In genomic region chr15:70025413-70026296, GRCh38 we compare ENCODE assay signal across 19 cellular contexts.
DNase-seq lines count a peak whose midpoint lies in the region; ATAC-seq and TF ChIP-seq lines count a peak whose summit lies in the region.
"Had no signal": no experiment of that assay in that cellular context is flagged by ENCODE, and none has a peak within 500 bp of the region (broad histone marks: within the 10 kb centered on the region; RNA-seq: fewer than 3 reads in every experiment).

No MANE protein-coding gene starts in this region.

- no peak overlapping the region for H3K4me3 Mint-ChIP-seq in neural progenitor cell
- H3K4me3 Mint-ChIP-seq: activated CD8-positive, alpha-beta T cell treated with anti-CD3 and anti-CD28 coated beads for 36 hours; immature natural killer cell had no signal

- H3K9me3 ChIP-seq in left ventricle myocardium inferior (replicated peaks) (no peaks in the 10 kb centered on the region), adipocyte (ENCODE audit: control insufficient read depth, low read length) (no peaks in the 10 kb centered on the region), neural progenitor cell (ENCODE audit: low read depth) (no peaks in the 10 kb centered on the region), gastroesophageal sphincter (no peaks in the 10 kb centered on the region)
- H3K9me3 ChIP-seq: upper lobe of left lung had no signal

- peaks cover 7% of the 10 kb centered on the region for H3K9me3 Mint-ChIP-seq in neural progenitor cell
- H3K9me3 Mint-ChIP-seq: activated CD8-positive, alpha-beta T cell treated with anti-CD3 and anti-CD28 coated beads for 36 hours; immature natural killer cell had no signal

- intact Hi-C loops in cardiac septum (cut with DNase I) (no loop called here), left ventricle myocardium inferior (cut with micrococcal nuclease) (no loop called here)

- H3K27me3 ChIP-seq in left ventricle myocardium inferior (ENCODE audit: low read depth) (peaks cover 69% of the 10 kb centered on the region), adipocyte (replicated peaks; ENCODE audit: control insufficient read depth, insufficient read depth, low read length) (peaks cover 28% of the 10 kb centered on the region), neural progenitor cell (no peaks in the 10 kb centered on the region), gastroesophageal sphincter (no peaks in the 10 kb centered on the region)
- H3K27me3 ChIP-seq: upper lobe of left lung had no signal

- H3K4me3 ChIP-seq in left ventricle myocardium inferior = no peak overlapping the region
- no peak overlapping the region for H3K4me3 ChIP-seq in adipocyte (ENCODE audit: low read length)
- no peak overlapping the region for H3K4me3 ChIP-seq in neural progenitor cell
- H3K4me3 ChIP-seq in gastroesophageal sphincter = no peak overlapping the region
- H3K4me3 ChIP-seq: upper lobe of left lung had no signal

- no peaks in the 10 kb centered on the region for H4K20me1 ChIP-seq in neural progenitor cell (ENCODE audit: low read depth)

- TF ChIP-seq POLR2A in gastroesophageal sphincter (IDR thresholded peaks at IDR 0.05) = no peak

- DNase-seq in cardiac septum (ENCODE audit: low spot score) = peak; percentile 67
- DNase-seq in left ventricle myocardium inferior = no peak
- no peak for DNase-seq in adipocyte (ENCODE audit: low read depth)
- DNase-seq in neural progenitor cell (ENCODE audit: low spot score) = no peak
- no peak for DNase-seq in NCI-H146 (lab: John Stamatoyannopoulos, UW)
- DNase-seq: activated CD8-positive, alpha-beta T cell treated with anti-CD3 and anti-CD28 coated beads for 36 hours; glutamatergic neuron; immature natural killer cell; Karpas-422; NCI-H1436 treated with DMSO at 0.1 percent for 48 hours; NCI-H510A; PC-3; stimulated activated CD4-positive, alpha-beta T cell treated with anti-CD3 and anti-CD28 coated beads, Interleukin-4, amount 100 ng/mL, for 4 hours had no signal

- no peak overlapping the region for H3K4me2 ChIP-seq in neural progenitor cell

- TF ChIP-seq EP300 in gastroesophageal sphincter (IDR thresholded peaks at IDR 0.05) = no peak

- H2AFZ ChIP-seq in neural progenitor cell (replicated peaks) = no peak overlapping the region

- H3K79me2 ChIP-seq in neural progenitor cell (ENCODE audit: low read depth) = no peaks in the 10 kb centered on the region

- H3K27ac ChIP-seq in left ventricle myocardium inferior (replicated peaks) (no peak overlapping the region), neural progenitor cell (no peak overlapping the region), gastroesophageal sphincter (no peak overlapping the region)
- H3K27ac ChIP-seq: HL-60, upper lobe of left lung had no signal

- no peak for TF ChIP-seq CTCF in left ventricle myocardium inferior (IDR thresholded peaks at IDR 0.05; ENCODE audit: borderline replicate concordance)
- no peak for TF ChIP-seq CTCF in neural progenitor cell (IDR thresholded peaks at IDR 0.05)
- TF ChIP-seq CTCF in gastroesophageal sphincter (IDR thresholded peaks at IDR 0.05) = no peak

- WGBS in gastroesophageal sphincter (ENCODE audit: low coverage in 1 of 2), 2 donors = 73% methylated on average over 4 to 10 of the region's 11 CpGs

- peaks cover 27% of the 10 kb centered on the region for H3K27me3 Mint-ChIP-seq in neural progenitor cell (ENCODE audit: insufficient read depth, low read depth)
- H3K27me3 Mint-ChIP-seq: activated CD8-positive, alpha-beta T cell treated with anti-CD3 and anti-CD28 coated beads for 36 hours had no signal

- H3K4me1 Mint-ChIP-seq in neural progenitor cell = peaks cover 32% of the 10 kb centered on the region

- H3F3A ChIP-seq in neural progenitor cell (ENCODE audit: low read depth) = no peaks in the 10 kb centered on the region

- H3K9ac ChIP-seq in adipocyte (ENCODE audit: low read length) = peak overlapping the region; percentile 1
- H3K9ac ChIP-seq in neural progenitor cell = no peak overlapping the region

- ATAC-seq in GM18511 (IDR thresholded peaks at IDR 0.05; ENCODE audit: unreplicated experiment) (no peak), HG02571 (IDR thresholded peaks at IDR 0.05; ENCODE audit: unreplicated experiment) (no peak), gastroesophageal sphincter (no peak)
- ATAC-seq: activated CD8-positive, alpha-beta T cell treated with anti-CD3 and anti-CD28 coated beads for 36 hours; PC-3; sciatic nerve had no signal

- H3K4me1 ChIP-seq in left ventricle myocardium inferior (peaks cover 31% of the 10 kb centered on the region), adipocyte (ENCODE audit: control insufficient read depth, insufficient read depth, low read length) (peaks cover 37% of the 10 kb centered on the region), neural progenitor cell (peaks cover 3% of the 10 kb centered on the region), gastroesophageal sphincter (peaks cover 5 to 39% (median 15%) of the 10 kb centered on the region in 3 donors)

- peak overlapping the region; percentile 19 for H3K27ac Mint-ChIP-seq in neural progenitor cell
- H3K27ac Mint-ChIP-seq: activated CD8-positive, alpha-beta T cell treated with anti-CD3 and anti-CD28 coated beads for 36 hours had no signal

- H3K36me3 ChIP-seq in left ventricle myocardium inferior (no peaks in the 10 kb centered on the region), adipocyte (ENCODE audit: control insufficient read depth, insufficient read depth, low read length, severe bottlenecking) (no peaks in the 10 kb centered on the region), neural progenitor cell (no peaks in the 10 kb centered on the region), gastroesophageal sphincter (no peaks in the 10 kb centered on the region)
- H3K36me3 ChIP-seq: upper lobe of left lung had no signal

- H3K36me3 Mint-ChIP-seq in neural progenitor cell = no peaks in the 10 kb centered on the region
